In the genomic region with DNA sequence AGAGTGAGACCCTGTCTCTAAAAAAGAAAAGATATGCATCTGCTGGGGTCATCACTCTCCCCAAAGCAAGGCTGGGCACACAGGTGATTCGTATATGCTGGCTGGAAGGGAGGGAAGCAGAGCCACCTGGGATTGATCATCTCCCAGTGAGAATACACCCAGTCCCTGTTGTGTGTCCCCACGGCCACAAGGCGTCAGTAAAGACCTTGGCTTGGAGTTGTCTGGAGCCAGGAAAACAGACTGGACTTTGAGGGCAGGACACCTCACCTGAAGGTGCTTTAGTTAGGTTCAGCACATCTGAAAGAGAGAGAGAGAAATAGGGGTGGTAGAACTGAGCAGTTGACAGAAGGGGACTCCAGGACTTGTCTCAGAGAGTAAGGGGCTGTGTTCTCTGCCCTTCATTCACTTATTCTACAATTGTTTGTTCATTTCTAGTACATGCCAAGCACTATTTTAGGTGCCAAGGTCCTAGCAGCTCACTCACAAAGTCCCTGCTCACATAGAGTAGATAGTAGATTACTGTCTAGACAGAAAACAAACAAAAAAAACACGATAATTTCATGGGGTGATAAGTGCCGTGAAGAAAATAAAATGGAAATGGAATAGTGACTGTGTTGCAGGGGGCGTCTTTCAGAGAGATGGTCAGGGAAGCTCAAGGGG, we compare ENCODE assay signal across 8 cellular contexts. TPM values are rescaled to one million over a fixed set of nuclear protein-coding genes. Genes with fewer than 3 reads are reported as not detected.
A peak's percentile ranks its signal among the peaks of the same experiment; 100 is the strongest.
DNase-seq lines count a peak whose midpoint lies in the region; ATAC-seq, FAIRE-seq and TF ChIP-seq lines count a peak whose summit lies in the region.

No MANE protein-coding gene starts in this region.

- H3K27ac ChIP-seq in A549: peak overlapping the region; percentile 38 to 49; a peak in 3 of 6 replicates
- no peak overlapping the region for H3K27ac ChIP-seq in WERI-Rb-1
- H3K27ac ChIP-seq in cardiac muscle cell: no peak overlapping the region

- CTCF ChIA-PET in A549 (lab: Yijun Ruan, JAX): interaction anchor here (0.6 to 12.9 kb wide), 35 partner anchors 9 to 247 kb away, joined by 3 to 352 read pairs (median 4); a partner anchor contains a TSS
- CTCF ChIA-PET in GM10248 (lab: Yijun Ruan, JAX): interaction anchor here (0.9 to 7.9 kb wide), 18 partner anchors 9 to 236 kb away, joined by 3 to 95 read pairs (median 6); a partner anchor contains a TSS

- ATAC-seq in A549 (peak; percentile 89 to 91), GM18907 (IDR thresholded peaks at IDR 0.05; ENCODE audit: unreplicated experiment) (no peak), GM21717 (IDR thresholded peaks at IDR 0.05; ENCODE audit: unreplicated experiment) (no peak)

- TF ChIP-seq EP300 in A549 (IDR thresholded peaks at IDR 0.05): no peak

- no peak for FAIRE-seq in A549 (lab: Jason Lieb, UNC)

- peaks cover 13% of the 10 kb centered on the region; the same call in 2 of the 3 replicates for H3K4me1 ChIP-seq in A549
- H3K4me1 ChIP-seq in cardiac muscle cell (ENCODE audit: low read depth): no peaks in the 10 kb centered on the region

- POLR2A ChIA-PET in A549 (lab: Yijun Ruan, JAX) (interaction anchor here (0.9 to 5.4 kb wide), 2 partner anchors 13 to 14 kb away, joined by 3 to 35 read pairs; a partner anchor contains a TSS), GM10248 (lab: Yijun Ruan, JAX) (no interaction called here)

- 28% methylated on average over 6 of the region's 6 CpGs for WGBS in A549 (ENCODE audit: missing lambda C conversion rate)

- H3K27me3 ChIP-seq in WERI-Rb-1 (ENCODE audit: insufficient read depth, low read depth, severe bottlenecking) (no peaks in the 10 kb centered on the region), cardiac muscle cell (no peaks in the 10 kb centered on the region)

- H3K4me3 ChIP-seq in A549 (no peak overlapping the region), WERI-Rb-1 (ENCODE audit: low read depth, low read length) (no peak overlapping the region), cardiac muscle cell (no peak overlapping the region)

- H3K36me3 ChIP-seq in WERI-Rb-1 (no peaks in the 10 kb centered on the region), cardiac muscle cell (no peaks in the 10 kb centered on the region)

- peak; percentile 92 to 96 for TF ChIP-seq RAD21 in A549 (conservative IDR thresholded peaks at IDR 0.05 in 1 of 2, IDR thresholded peaks at IDR 0.05 in 1 of 2)

- no peak for TF ChIP-seq POLR2A in A549 (IDR thresholded peaks at IDR 0.05; ENCODE audit: low read length)

- H3K4me2 ChIP-seq in A549: no peak overlapping the region

- TF ChIP-seq CTCF in A549 (IDR thresholded peaks at IDR 0.05) (peak; percentile 75), GM10248 (IDR thresholded peaks at IDR 0.05; ENCODE audit: control extremely low read depth, extremely low read depth, low read depth, missing control alignments) (peak; percentile 82), WERI-Rb-1 (IDR thresholded peaks at IDR 0.05; ENCODE audit: low read depth, low read length) (peak; percentile 95), cardiac muscle cell (IDR thresholded peaks at IDR 0.05; ENCODE audit: low read depth, low read length) (peak; percentile 97)

- H3K9me3 ChIP-seq in A549 (no peaks in the 10 kb centered on the region), WERI-Rb-1 (ENCODE audit: severe bottlenecking) (no peaks in the 10 kb centered on the region), cardiac muscle cell (ENCODE audit: low read depth) (no peaks in the 10 kb centered on the region)

- DNase-seq in A549 (ENCODE audit: low read depth in 1 of 2, low spot score in 1 of 2) (peak; percentile 54 to 74), GM10248 (ENCODE audit: extremely low spot score) (no peak), NCI-H2107 (lab: John Stamatoyannopoulos, UW) (peak; percentile 60), WERI-Rb-1 (peak; percentile 78), cardiac muscle cell (ENCODE audit: low read depth in 1 of 2, low spot score in 1 of 2) (peak; percentile 75 to 80), retina (peak; percentile 55)

TF ChIP-seq in A549, 52 proteins besides CTCF, POLR2A, EP300 and RAD21:
- TF ChIP-seq HDAC2 (IDR thresholded peaks at IDR 0.05): no peak
- no peak for TF ChIP-seq TFCP2L1 (CRISPR knock-in tag; IDR thresholded peaks at IDR 0.05)
- TF ChIP-seq SMC3 (IDR thresholded peaks at IDR 0.05): peak; percentile 90
- no peak for TF ChIP-seq FOSB (CRISPR knock-in tag; IDR thresholded peaks at IDR 0.05)
TF ChIP-seq in A549: peak in this region for 1.

RNA-seq across cellular contexts. Expression of a gene that starts 13.5 kb away (rescaled TPM):
- polyA plus RNA-seq in A549 (2011; rRNA removed): 5.8 and 7.1 TPM in 2 replicates
- polyA plus RNA-seq in A549 (2012; cell fraction: cytosol; rRNA removed): 33.9 and 64.1 TPM in 2 replicates
- 40.5 and 61.4 TPM in 2 replicates for polyA plus RNA-seq in A549 (2012; cell fraction: nucleus; rRNA removed)
- 23.7 to 33.5 TPM (median 32.2 TPM) in 3 replicates for polyA plus RNA-seq in A549 (2017; fragmentation: RNase III; extraction: RNeasy Plus Mini Kit Qiagen cat#74134 plus additional on column Dnase treatment)
- polyA minus RNA-seq in A549 (2011; rRNA and poly(A)+ RNA removed): 4.2 and 9.2 TPM in 2 replicates
- 92.7 and 98.6 TPM in 2 replicates for total RNA-seq in cardiac muscle cell
- polyA plus RNA-seq in cardiac muscle cell: 180 and 207 TPM in 2 replicates

Comparison
In these comparisons a context has a peak if more than half of its experiments do, and no peak if none do; other contexts are left out.
1. ATAC-seq: peak in A549 (2 of 2); none in GM18907 (single experiment) and GM21717 (single experiment).
2. H3K27ac ChIP-seq: peak in A549 (2 of 2); none in WERI-Rb-1 (single experiment) and cardiac muscle cell (single experiment).
3. Peak in every context shown above with its lines, with median percentiles within 50 percentile points of each other: CTCF ChIP-seq.